Comparison of ENCODE assay signal across 23 cellular contexts in genomic region chr14:72033331-72033730, GRCh38.
"Had no signal": no experiment of that assay in that cellular context is flagged by ENCODE, and none has a peak within 500 bp of the region (broad histone marks: within the 10 kb centered on the region; RNA-seq: fewer than 3 reads in every experiment).

No MANE protein-coding gene starts in this region.

- FAIRE-seq: keratinocyte had no signal

- H3K36me3 ChIP-seq: gastrocnemius medialis, lower lobe of right lung, ovary, sigmoid colon, thoracic aorta, tibial nerve, upper lobe of left lung, uterus had no signal

- H3K9me3 Mint-ChIP-seq: natural killer cell had no signal

- H3K4me3 Mint-ChIP-seq: memory B cell; natural killer cell; stimulated activated memory B cell treated with anti-CD40 and anti-IgM and Interleukin-4, amounts not matched to agents 10 μg/mL and 1 μg/mL and 100 μg/mL, for 72 hours had no signal

- H3K27ac Mint-ChIP-seq: memory B cell; natural killer cell; stimulated activated memory B cell treated with anti-CD40 and anti-IgM and Interleukin-4, amounts not matched to agents 10 μg/mL and 1 μg/mL and 100 μg/mL, for 72 hours had no signal

- ATAC-seq: gastrocnemius medialis; left ventricle myocardium superior; lower lobe of right lung; natural killer cell; psoas muscle; right cardiac atrium; stimulated activated memory B cell treated with anti-CD40 and anti-IgM and Interleukin-4, amounts not matched to agents 10 μg/mL and 1 μg/mL and 100 μg/mL, for 72 hours; stimulated activated naive CD8-positive, alpha-beta T cell treated with anti-CD3 and anti-CD28 coated beads, Interleukin-15, Interleukin-2, amounts not matched to agents 100 U/mL and 50 U/mL, for 24 hours had no signal

- H3K27me3 Mint-ChIP-seq: stimulated activated memory B cell treated with anti-CD40 and anti-IgM and Interleukin-4, amounts not matched to agents 10 μg/mL and 1 μg/mL and 100 μg/mL, for 72 hours had no signal

- H3K27me3 ChIP-seq: gastrocnemius medialis, ovary, sigmoid colon, tibial nerve, upper lobe of left lung, uterus had no signal

- DNase-seq: cortex of kidney; effector CD4-positive, alpha-beta T cell; foreskin fibroblast; gastrocnemius medialis; head of caudate nucleus; left ventricle myocardium superior; lower lobe of right lung; natural killer cell; occipital lobe; ovary; posterior cingulate gyrus; psoas muscle; right cardiac atrium; sigmoid colon; stimulated activated CD4-positive, alpha-beta T cell treated with anti-CD3 and anti-CD28 coated beads, Interleukin-4, amount 100 ng/mL, for 4 hours; stimulated activated naive CD8-positive, alpha-beta T cell treated with anti-CD3 and anti-CD28 coated beads, Interleukin-15, Interleukin-2, amounts not matched to agents 100 U/mL and 50 U/mL, for 24 hours; upper lobe of left lung; uterus had no signal

- H3K27ac ChIP-seq: gastrocnemius medialis, lower lobe of right lung, ovary, psoas muscle, sigmoid colon, thoracic aorta, tibial nerve, upper lobe of left lung, uterus had no signal

- H3K4me3 ChIP-seq: gastrocnemius medialis, lower lobe of right lung, ovary, psoas muscle, sigmoid colon, thoracic aorta, tibial nerve, upper lobe of left lung, uterus had no signal

- H3K4me1 Mint-ChIP-seq: memory B cell; natural killer cell; stimulated activated memory B cell treated with anti-CD40 and anti-IgM and Interleukin-4, amounts not matched to agents 10 μg/mL and 1 μg/mL and 100 μg/mL, for 72 hours had no signal

- H3K36me3 Mint-ChIP-seq: memory B cell; natural killer cell; stimulated activated memory B cell treated with anti-CD40 and anti-IgM and Interleukin-4, amounts not matched to agents 10 μg/mL and 1 μg/mL and 100 μg/mL, for 72 hours had no signal
